21 cellular contexts compared by ENCODE assay signal in the genomic region with DNA sequence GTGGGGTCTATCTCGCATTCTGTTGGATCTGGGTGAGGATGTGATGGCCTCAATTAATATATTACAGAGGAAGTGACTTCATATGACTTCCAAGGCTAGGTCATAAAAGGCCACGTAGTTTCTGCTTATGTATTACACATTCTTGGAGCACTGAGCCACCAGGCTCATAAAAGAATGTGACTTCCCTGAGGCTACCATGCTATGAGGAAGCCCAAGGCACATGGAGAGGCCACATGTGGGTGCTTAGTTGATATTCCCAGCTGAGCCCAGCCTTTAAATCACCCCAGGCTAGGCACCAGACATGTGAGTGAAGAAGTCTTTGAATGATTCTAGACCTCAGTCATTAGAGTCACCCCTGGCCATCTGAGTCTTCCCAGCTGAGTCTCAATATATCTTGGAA. TPM values are rescaled to one million over a fixed set of nuclear protein-coding genes. Genes with fewer than 3 reads are reported as not detected.
"Had no signal": no experiment of that assay in that cellular context is flagged by ENCODE, and none has a peak within 500 bp of the region (broad histone marks: within the 10 kb centered on the region; RNA-seq: fewer than 3 reads in every experiment).

No MANE protein-coding gene starts in this region.

- ATAC-seq: left colon; left ventricle myocardium superior; naive thymus-derived CD8-positive, alpha-beta T cell; upper lobe of right lung had no signal

- H3K9me3 ChIP-seq: neutrophil, stomach, thoracic aorta, upper lobe of right lung, vagina had no signal

- H3K36me3 ChIP-seq: neutrophil, stomach, thoracic aorta, upper lobe of right lung, vagina had no signal

- H3K4me3 ChIP-seq: dorsolateral prefrontal cortex, lung, stomach, thoracic aorta, upper lobe of right lung, vagina had no signal

- H3K27ac ChIP-seq: dorsolateral prefrontal cortex, neutrophil, stomach, thoracic aorta, upper lobe of right lung, vagina had no signal

- DNase-seq: cortex of kidney; dorsolateral prefrontal cortex; effector CD8-positive, alpha-beta T cell; immature natural killer cell; kidney; left colon; left ventricle myocardium superior; mesendoderm; naive thymus-derived CD8-positive, alpha-beta T cell; posterior cingulate gyrus; small intestine; stimulated activated CD4-positive, alpha-beta T cell treated with anti-CD3 and anti-CD28 coated beads, Interleukin-12 subunit alpha, Interleukin-12 subunit beta, amount 100 ng/mL, for 4 hours; stimulated activated naive CD4-positive, alpha-beta T cell; stomach; substantia nigra; upper lobe of right lung had no signal

- H3K27me3 ChIP-seq: dorsolateral prefrontal cortex, upper lobe of right lung, vagina had no signal

- H3K4me1 ChIP-seq: stomach, upper lobe of right lung, vagina had no signal

RNA-seq across cellular contexts. Expression of gene REEP1, which starts 13.3 kb away (rescaled TPM):
- total RNA-seq: osteocyte had no signal
- polyA plus RNA-seq: immature natural killer cell; naive thymus-derived CD8-positive, alpha-beta T cell had no signal
